Comparison of ENCODE assay signal across 2 cellular contexts in the genomic region with DNA sequence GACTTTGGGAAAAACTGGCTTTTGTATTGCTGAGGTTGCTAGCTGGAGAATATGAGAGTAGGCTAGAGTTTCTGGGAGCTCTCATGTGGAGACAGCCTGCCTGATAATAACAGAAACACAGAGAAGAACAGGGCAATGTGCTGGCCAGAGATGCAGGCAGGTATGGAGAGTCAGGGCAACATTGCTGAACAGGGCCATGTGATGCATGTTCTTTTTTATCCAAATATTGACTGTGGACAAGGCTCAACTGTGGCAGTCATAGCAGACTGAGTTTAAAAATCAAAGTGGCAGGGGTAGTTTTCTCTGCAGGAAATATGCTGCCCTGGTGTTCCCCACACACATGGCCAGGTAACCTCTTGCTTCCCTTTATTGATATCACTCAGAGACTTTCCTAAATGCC.
TF ChIP-seq lines count a peak whose summit lies in the region.

No MANE protein-coding gene starts in this region.

TF ChIP-seq in GM23338, 12 proteins besides CTCF, POLR2A, EP300 and RAD21 (continued from another document):
- TF ChIP-seq, protein P1, sequence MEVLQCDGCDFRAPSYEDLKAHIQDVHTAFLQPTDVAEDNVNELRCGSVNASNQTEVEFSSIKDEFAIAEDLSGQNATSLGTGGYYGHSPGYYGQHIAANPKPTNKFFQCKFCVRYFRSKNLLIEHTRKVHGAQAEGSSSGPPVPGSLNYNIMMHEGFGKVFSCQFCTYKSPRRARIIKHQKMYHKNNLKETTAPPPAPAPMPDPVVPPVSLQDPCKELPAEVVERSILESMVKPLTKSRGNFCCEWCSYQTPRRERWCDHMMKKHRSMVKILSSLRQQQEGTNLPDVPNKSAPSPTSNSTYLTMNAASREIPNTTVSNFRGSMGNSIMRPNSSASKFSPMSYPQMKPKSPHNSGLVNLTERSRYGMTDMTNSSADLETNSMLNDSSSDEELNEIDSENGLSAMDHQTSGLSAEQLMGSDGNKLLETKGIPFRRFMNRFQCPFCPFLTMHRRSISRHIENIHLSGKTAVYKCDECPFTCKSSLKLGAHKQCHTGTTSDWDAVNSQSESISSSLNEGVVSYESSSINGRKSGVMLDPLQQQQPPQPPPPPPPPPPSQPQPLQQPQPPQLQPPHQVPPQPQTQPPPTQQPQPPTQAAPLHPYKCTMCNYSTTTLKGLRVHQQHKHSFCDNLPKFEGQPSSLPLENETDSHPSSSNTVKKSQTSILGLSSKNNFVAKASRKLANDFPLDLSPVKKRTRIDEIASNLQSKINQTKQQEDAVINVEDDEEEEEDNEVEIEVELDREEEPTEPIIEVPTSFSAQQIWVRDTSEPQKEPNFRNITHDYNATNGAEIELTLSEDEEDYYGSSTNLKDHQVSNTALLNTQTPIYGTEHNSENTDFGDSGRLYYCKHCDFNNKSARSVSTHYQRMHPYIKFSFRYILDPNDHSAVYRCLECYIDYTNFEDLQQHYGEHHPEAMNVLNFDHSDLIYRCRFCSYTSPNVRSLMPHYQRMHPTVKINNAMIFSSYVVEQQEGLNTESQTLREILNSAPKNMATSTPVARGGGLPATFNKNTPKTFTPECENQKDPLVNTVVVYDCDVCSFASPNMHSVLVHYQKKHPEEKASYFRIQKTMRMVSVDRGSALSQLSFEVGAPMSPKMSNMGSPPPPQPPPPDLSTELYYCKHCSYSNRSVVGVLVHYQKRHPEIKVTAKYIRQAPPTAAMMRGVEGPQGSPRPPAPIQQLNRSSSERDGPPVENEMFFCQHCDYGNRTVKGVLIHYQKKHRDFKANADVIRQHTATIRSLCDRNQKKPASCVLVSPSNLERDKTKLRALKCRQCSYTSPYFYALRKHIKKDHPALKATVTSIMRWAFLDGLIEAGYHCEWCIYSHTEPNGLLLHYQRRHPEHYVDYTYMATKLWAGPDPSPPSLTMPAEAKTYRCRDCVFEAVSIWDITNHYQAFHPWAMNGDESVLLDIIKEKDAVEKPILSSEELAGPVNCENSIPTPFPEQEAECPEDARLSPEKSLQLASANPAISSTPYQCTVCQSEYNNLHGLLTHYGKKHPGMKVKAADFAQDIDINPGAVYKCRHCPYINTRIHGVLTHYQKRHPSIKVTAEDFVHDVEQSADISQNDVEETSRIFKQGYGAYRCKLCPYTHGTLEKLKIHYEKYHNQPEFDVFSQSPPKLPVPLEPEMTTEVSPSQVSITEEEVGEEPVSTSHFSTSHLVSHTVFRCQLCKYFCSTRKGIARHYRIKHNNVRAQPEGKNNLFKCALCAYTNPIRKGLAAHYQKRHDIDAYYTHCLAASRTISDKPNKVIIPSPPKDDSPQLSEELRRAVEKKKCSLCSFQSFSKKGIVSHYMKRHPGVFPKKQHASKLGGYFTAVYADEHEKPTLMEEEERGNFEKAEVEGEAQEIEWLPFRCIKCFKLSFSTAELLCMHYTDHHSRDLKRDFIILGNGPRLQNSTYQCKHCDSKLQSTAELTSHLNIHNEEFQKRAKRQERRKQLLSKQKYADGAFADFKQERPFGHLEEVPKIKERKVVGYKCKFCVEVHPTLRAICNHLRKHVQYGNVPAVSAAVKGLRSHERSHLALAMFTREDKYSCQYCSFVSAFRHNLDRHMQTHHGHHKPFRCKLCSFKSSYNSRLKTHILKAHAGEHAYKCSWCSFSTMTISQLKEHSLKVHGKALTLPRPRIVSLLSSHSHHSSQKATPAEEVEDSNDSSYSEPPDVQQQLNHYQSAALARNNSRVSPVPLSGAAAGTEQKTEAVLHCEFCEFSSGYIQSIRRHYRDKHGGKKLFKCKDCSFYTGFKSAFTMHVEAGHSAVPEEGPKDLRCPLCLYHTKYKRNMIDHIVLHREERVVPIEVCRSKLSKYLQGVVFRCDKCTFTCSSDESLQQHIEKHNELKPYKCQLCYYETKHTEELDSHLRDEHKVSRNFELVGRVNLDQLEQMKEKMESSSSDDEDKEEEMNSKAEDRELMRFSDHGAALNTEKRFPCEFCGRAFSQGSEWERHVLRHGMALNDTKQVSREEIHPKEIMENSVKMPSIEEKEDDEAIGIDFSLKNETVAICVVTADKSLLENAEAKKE (CRISPR knock-in tag; IDR thresholded peaks at IDR 0.05) = no peak
- TF ChIP-seq POLR2AphosphoS5 (IDR thresholded peaks at IDR 0.05; ENCODE audit: low read depth) (no peak), STAT1 (IDR thresholded peaks at IDR 0.05; ENCODE audit: unreplicated experiment) (no peak), JUNB (IDR thresholded peaks at IDR 0.05; ENCODE audit: unreplicated experiment) (no peak)
- TF ChIP-seq, protein P2, sequence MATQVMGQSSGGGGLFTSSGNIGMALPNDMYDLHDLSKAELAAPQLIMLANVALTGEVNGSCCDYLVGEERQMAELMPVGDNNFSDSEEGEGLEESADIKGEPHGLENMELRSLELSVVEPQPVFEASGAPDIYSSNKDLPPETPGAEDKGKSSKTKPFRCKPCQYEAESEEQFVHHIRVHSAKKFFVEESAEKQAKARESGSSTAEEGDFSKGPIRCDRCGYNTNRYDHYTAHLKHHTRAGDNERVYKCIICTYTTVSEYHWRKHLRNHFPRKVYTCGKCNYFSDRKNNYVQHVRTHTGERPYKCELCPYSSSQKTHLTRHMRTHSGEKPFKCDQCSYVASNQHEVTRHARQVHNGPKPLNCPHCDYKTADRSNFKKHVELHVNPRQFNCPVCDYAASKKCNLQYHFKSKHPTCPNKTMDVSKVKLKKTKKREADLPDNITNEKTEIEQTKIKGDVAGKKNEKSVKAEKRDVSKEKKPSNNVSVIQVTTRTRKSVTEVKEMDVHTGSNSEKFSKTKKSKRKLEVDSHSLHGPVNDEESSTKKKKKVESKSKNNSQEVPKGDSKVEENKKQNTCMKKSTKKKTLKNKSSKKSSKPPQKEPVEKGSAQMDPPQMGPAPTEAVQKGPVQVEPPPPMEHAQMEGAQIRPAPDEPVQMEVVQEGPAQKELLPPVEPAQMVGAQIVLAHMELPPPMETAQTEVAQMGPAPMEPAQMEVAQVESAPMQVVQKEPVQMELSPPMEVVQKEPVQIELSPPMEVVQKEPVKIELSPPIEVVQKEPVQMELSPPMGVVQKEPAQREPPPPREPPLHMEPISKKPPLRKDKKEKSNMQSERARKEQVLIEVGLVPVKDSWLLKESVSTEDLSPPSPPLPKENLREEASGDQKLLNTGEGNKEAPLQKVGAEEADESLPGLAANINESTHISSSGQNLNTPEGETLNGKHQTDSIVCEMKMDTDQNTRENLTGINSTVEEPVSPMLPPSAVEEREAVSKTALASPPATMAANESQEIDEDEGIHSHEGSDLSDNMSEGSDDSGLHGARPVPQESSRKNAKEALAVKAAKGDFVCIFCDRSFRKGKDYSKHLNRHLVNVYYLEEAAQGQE (IDR thresholded peaks at IDR 0.05; ENCODE audit: unreplicated experiment) = no peak
- TF ChIP-seq, protein P3, sequence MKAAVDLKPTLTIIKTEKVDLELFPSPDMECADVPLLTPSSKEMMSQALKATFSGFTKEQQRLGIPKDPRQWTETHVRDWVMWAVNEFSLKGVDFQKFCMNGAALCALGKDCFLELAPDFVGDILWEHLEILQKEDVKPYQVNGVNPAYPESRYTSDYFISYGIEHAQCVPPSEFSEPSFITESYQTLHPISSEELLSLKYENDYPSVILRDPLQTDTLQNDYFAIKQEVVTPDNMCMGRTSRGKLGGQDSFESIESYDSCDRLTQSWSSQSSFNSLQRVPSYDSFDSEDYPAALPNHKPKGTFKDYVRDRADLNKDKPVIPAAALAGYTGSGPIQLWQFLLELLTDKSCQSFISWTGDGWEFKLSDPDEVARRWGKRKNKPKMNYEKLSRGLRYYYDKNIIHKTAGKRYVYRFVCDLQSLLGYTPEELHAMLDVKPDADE (IDR thresholded peaks at IDR 0.05) = no peak

TF ChIP-seq in H1, 55 proteins besides CTCF, POLR2A, EP300 and RAD21 (continued from another document):
- TF ChIP-seq EGR1 (IDR thresholded peaks at IDR 0.05; ENCODE audit: borderline replicate concordance, low read depth, low read length) (no peak), JUN (IDR thresholded peaks at IDR 0.05; ENCODE audit: low read depth, low read length) (no peak), RNF2 (IDR thresholded peaks at IDR 0.05; ENCODE audit: borderline replicate concordance, low read depth, low read length, missing control alignments, poor library complexity, severe bottlenecking) (no peak)
- TF ChIP-seq, protein P4, sequence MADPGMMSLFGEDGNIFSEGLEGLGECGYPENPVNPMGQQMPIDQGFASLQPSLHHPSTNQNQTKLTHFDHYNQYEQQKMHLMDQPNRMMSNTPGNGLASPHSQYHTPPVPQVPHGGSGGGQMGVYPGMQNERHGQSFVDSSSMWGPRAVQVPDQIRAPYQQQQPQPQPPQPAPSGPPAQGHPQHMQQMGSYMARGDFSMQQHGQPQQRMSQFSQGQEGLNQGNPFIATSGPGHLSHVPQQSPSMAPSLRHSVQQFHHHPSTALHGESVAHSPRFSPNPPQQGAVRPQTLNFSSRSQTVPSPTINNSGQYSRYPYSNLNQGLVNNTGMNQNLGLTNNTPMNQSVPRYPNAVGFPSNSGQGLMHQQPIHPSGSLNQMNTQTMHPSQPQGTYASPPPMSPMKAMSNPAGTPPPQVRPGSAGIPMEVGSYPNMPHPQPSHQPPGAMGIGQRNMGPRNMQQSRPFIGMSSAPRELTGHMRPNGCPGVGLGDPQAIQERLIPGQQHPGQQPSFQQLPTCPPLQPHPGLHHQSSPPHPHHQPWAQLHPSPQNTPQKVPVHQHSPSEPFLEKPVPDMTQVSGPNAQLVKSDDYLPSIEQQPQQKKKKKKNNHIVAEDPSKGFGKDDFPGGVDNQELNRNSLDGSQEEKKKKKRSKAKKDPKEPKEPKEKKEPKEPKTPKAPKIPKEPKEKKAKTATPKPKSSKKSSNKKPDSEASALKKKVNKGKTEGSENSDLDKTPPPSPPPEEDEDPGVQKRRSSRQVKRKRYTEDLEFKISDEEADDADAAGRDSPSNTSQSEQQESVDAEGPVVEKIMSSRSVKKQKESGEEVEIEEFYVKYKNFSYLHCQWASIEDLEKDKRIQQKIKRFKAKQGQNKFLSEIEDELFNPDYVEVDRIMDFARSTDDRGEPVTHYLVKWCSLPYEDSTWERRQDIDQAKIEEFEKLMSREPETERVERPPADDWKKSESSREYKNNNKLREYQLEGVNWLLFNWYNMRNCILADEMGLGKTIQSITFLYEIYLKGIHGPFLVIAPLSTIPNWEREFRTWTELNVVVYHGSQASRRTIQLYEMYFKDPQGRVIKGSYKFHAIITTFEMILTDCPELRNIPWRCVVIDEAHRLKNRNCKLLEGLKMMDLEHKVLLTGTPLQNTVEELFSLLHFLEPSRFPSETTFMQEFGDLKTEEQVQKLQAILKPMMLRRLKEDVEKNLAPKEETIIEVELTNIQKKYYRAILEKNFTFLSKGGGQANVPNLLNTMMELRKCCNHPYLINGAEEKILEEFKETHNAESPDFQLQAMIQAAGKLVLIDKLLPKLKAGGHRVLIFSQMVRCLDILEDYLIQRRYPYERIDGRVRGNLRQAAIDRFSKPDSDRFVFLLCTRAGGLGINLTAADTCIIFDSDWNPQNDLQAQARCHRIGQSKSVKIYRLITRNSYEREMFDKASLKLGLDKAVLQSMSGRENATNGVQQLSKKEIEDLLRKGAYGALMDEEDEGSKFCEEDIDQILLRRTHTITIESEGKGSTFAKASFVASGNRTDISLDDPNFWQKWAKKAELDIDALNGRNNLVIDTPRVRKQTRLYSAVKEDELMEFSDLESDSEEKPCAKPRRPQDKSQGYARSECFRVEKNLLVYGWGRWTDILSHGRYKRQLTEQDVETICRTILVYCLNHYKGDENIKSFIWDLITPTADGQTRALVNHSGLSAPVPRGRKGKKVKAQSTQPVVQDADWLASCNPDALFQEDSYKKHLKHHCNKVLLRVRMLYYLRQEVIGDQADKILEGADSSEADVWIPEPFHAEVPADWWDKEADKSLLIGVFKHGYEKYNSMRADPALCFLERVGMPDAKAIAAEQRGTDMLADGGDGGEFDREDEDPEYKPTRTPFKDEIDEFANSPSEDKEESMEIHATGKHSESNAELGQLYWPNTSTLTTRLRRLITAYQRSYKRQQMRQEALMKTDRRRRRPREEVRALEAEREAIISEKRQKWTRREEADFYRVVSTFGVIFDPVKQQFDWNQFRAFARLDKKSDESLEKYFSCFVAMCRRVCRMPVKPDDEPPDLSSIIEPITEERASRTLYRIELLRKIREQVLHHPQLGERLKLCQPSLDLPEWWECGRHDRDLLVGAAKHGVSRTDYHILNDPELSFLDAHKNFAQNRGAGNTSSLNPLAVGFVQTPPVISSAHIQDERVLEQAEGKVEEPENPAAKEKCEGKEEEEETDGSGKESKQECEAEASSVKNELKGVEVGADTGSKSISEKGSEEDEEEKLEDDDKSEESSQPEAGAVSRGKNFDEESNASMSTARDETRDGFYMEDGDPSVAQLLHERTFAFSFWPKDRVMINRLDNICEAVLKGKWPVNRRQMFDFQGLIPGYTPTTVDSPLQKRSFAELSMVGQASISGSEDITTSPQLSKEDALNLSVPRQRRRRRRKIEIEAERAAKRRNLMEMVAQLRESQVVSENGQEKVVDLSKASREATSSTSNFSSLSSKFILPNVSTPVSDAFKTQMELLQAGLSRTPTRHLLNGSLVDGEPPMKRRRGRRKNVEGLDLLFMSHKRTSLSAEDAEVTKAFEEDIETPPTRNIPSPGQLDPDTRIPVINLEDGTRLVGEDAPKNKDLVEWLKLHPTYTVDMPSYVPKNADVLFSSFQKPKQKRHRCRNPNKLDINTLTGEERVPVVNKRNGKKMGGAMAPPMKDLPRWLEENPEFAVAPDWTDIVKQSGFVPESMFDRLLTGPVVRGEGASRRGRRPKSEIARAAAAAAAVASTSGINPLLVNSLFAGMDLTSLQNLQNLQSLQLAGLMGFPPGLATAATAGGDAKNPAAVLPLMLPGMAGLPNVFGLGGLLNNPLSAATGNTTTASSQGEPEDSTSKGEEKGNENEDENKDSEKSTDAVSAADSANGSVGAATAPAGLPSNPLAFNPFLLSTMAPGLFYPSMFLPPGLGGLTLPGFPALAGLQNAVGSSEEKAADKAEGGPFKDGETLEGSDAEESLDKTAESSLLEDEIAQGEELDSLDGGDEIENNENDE (IDR thresholded peaks at IDR 0.05; ENCODE audit: insufficient replicate concordance, low read length) = no peak
- TF ChIP-seq, protein P5, sequence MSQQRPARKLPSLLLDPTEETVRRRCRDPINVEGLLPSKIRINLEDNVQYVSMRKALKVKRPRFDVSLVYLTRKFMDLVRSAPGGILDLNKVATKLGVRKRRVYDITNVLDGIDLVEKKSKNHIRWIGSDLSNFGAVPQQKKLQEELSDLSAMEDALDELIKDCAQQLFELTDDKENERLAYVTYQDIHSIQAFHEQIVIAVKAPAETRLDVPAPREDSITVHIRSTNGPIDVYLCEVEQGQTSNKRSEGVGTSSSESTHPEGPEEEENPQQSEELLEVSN (IDR thresholded peaks at IDR 0.05) = no peak
